In the genomic region with DNA sequence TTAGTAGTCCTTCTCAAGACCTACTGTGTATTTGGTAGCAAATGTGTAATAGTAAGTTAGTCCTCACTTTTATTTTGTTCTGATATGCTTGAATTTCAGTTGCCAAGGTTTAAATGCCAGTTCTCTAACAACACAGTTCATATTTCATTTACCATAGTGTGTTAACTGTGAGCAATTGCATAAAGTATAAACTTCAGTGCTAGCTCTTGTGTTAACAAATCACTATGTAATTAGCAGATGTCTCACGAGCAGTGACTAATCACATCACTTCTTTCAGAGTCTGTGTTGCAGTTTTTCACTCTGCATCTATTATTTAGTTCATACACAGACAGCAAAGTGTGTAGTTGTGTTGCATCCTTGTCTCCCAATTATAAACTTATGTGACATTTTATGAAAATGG, we compare ENCODE assay signal across 20 cellular contexts.
"Had no signal": no experiment of that assay in that cellular context is flagged by ENCODE, and none has a peak within 500 bp of the region (broad histone marks: within the 10 kb centered on the region; RNA-seq: fewer than 3 reads in every experiment).

No MANE protein-coding gene starts in this region.

- H3K27ac ChIP-seq: ascending aorta, esophagus muscularis mucosa, foreskin keratinocyte had no signal

- H3K9me3 ChIP-seq: ascending aorta, esophagus muscularis mucosa had no signal

- ATAC-seq: foreskin keratinocyte had no signal

- H3K4me3 ChIP-seq: ascending aorta, esophagus muscularis mucosa, lung had no signal

- H3K4me3 Mint-ChIP-seq: activated naive CD4-positive, alpha-beta T cell treated with anti-CD3 and anti-CD28 coated beads, Interleukin-2, amount 50 U/mL, for 24 hours; mesothelial cell of epicardium; nephron had no signal

- H3K27me3 ChIP-seq: ascending aorta, esophagus muscularis mucosa, foreskin keratinocyte had no signal

- H3K4me1 ChIP-seq: foreskin keratinocyte had no signal

- H3K9me3 Mint-ChIP-seq: activated naive CD4-positive, alpha-beta T cell treated with anti-CD3 and anti-CD28 coated beads, Interleukin-2, amount 50 U/mL, for 24 hours; nephron had no signal

- DNase-seq: activated CD4-positive, CD25-positive, alpha-beta regulatory T cell treated with anti-CD3 and anti-CD28 coated beads, Interleukin-2, amount 50 U/mL, for 72 hours; activated CD8-positive, alpha-beta memory T cell treated with anti-CD3 and anti-CD28 coated beads for 24 hours; activated CD8-positive, alpha-beta memory T cell treated with anti-CD3 and anti-CD28 coated beads, Interleukin-2, amount 50 U/mL, for 48 hours; activated effector memory CD4-positive, alpha-beta T cell treated with Interleukin-2 at 50 U/mL for 16 hours; activated T-cell treated with anti-CD3 and anti-CD28 coated beads, Interleukin-2, amount 50 U/mL, for 48 hours; effector CD4-positive, alpha-beta T cell; foreskin keratinocyte; hippocampal formation; nucleus accumbens; retina; stimulated activated CD8-positive, alpha-beta memory T cell treated with anti-CD3 and anti-CD28 coated beads, Interleukin-4, amount 100 ng/mL, for 48 hours; stimulated activated naive CD4-positive, alpha-beta T cell; T-helper 1 cell; T1000 had no signal

- H3K27me3 Mint-ChIP-seq: activated naive CD4-positive, alpha-beta T cell treated with anti-CD3 and anti-CD28 coated beads, Interleukin-2, amount 50 U/mL, for 24 hours had no signal

- H3K27ac Mint-ChIP-seq: activated naive CD4-positive, alpha-beta T cell treated with anti-CD3 and anti-CD28 coated beads, Interleukin-2, amount 50 U/mL, for 24 hours; nephron had no signal
